ENCODE assay signal across 14 cellular contexts in the genomic region with DNA sequence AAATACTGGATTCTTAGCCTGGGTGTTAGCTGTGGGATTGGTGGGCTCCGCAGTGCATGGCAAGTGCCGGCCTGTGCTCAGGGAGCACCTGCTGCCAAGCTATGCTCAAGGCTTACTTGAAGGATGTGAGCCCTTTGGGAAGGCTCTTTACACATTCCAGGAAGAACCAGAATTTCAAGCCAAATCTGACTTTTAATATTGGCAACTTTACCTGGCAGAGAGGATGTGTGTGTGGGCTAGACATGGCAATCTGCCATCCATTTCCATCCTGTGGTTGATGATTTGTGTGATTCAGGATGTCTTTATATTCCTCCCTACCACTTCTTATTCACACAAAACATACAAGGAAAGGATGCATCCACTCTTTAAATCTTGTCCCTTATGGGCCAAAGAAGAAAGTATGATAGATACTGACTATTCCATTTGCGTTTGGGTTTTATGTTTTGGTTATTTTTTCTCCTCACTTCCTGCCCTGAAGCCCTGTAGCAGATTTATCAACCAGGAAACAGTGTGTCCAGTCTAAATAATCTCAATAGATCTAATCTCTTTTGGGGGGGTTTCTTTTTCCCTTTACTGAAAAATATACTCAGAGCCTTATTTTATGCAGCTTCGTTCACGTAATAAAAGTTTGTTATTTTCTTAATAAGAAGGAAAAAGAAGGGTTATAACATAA.
DNase-seq lines count a peak whose midpoint lies in the region; ATAC-seq and TF ChIP-seq lines count a peak whose summit lies in the region.
"Had no signal": no experiment of that assay in that cellular context is flagged by ENCODE, and none has a peak within 500 bp of the region (broad histone marks: within the 10 kb centered on the region; RNA-seq: fewer than 3 reads in every experiment).

No MANE protein-coding gene starts in this region.

- peaks cover 13% of the 10 kb centered on the region for H3K4me1 Mint-ChIP-seq in WTC11
- H3K4me1 Mint-ChIP-seq: stimulated activated naive CD8-positive, alpha-beta T cell treated with anti-CD3 and anti-CD28 coated beads, Interleukin-15, amount 100 ng/mL, for 72 hours had no signal

- no peak overlapping the region for H3K4me3 Mint-ChIP-seq in WTC11
- H3K4me3 Mint-ChIP-seq: activated T-helper 1 cell treated with anti-CD3 and anti-CD28 coated beads, Interleukin-12 subunit alpha, Interleukin-12 subunit beta, Interleukin-2, Interleukin-4 antibody, amounts not matched to agents 30 ng/mL and 10 ng/mL and 1 ng/mL, durations not matched to agents 14 hours and 24 hours and 36 hours; stimulated activated naive CD8-positive, alpha-beta T cell treated with anti-CD3 and anti-CD28 coated beads, Interleukin-15, amount 100 ng/mL, for 72 hours; T-helper 2 cell treated with Interferon-gamma antibody and Interleukin-4, amounts not matched to agents 5 μg/mL and 100 μg/mL, for 36 hours had no signal

- H3K36me3 Mint-ChIP-seq in WTC11, result peaks cover 10% of the 10 kb centered on the region

- H3K27me3 Mint-ChIP-seq in WTC11 (ENCODE audit: low read depth), result no peaks in the 10 kb centered on the region
- H3K27me3 Mint-ChIP-seq: stimulated activated naive CD8-positive, alpha-beta T cell treated with anti-CD3 and anti-CD28 coated beads, Interleukin-15, amount 100 ng/mL, for 72 hours had no signal

- H3K9me3 Mint-ChIP-seq in WTC11, result peaks cover 7% of the 10 kb centered on the region
- H3K9me3 Mint-ChIP-seq: activated T-helper 1 cell treated with anti-CD3 and anti-CD28 coated beads, Interleukin-12 subunit alpha, Interleukin-12 subunit beta, Interleukin-2, Interleukin-4 antibody, amounts not matched to agents 30 ng/mL and 10 ng/mL and 1 ng/mL, durations not matched to agents 14 hours and 24 hours and 36 hours; stimulated activated naive CD8-positive, alpha-beta T cell treated with anti-CD3 and anti-CD28 coated beads, Interleukin-15, amount 100 ng/mL, for 72 hours; T-helper 2 cell treated with Interferon-gamma antibody and Interleukin-4, amounts not matched to agents 5 μg/mL and 100 μg/mL, for 36 hours had no signal

- CTCF ChIA-PET in WTC11 (lab: Charles Lee), result interaction anchor here (0.7 to 2.5 kb wide), 3 partner anchors 21 to 91 kb away, joined by 3 to 23 read pairs (median 4); no protein-coding TSS in a partner anchor

- H3K27ac Mint-ChIP-seq in WTC11, result peak overlapping the region; percentile 42; the same call in 1 of the 2 replicates
- H3K27ac Mint-ChIP-seq: activated T-helper 1 cell treated with anti-CD3 and anti-CD28 coated beads, Interleukin-12 subunit alpha, Interleukin-12 subunit beta, Interleukin-2, Interleukin-4 antibody, amounts not matched to agents 30 ng/mL and 10 ng/mL and 1 ng/mL, durations not matched to agents 14 hours and 24 hours and 36 hours; stimulated activated naive CD8-positive, alpha-beta T cell treated with anti-CD3 and anti-CD28 coated beads, Interleukin-15, amount 100 ng/mL, for 72 hours; T-helper 2 cell treated with Interferon-gamma antibody and Interleukin-4, amounts not matched to agents 5 μg/mL and 100 μg/mL, for 36 hours had no signal

- no peak for TF ChIP-seq CTCF in WTC11 (IDR thresholded peaks at IDR 0.05)

- POLR2A ChIA-PET in WTC11 (lab: Charles Lee), result no interaction called here

- no peak for ATAC-seq in WTC11
- ATAC-seq in HG02970 (IDR thresholded peaks at IDR 0.05; ENCODE audit: low FRiP score, unreplicated experiment), result no peak
- ATAC-seq: stimulated activated naive CD8-positive, alpha-beta T cell treated with anti-CD3 and anti-CD28 coated beads, Interleukin-15, amount 100 ng/mL, for 72 hours had no signal

- peak; percentile 14 for DNase-seq in HT-29 (ENCODE audit: low spot score)
- no peak for DNase-seq in WTC11 (ENCODE audit: low spot score)
- DNase-seq in globus pallidus (ENCODE audit: low spot score), result peak; percentile 22
- peak; percentile 35 for DNase-seq in pulmonary artery endothelial cell (ENCODE audit: low read depth, low spot score)
- no peak for DNase-seq in NCI-H2107 (lab: John Stamatoyannopoulos, UW)
- DNase-seq in activated naive CD4-positive, alpha-beta T cell treated with Interleukin-2 at 50 U/mL for 16 hours, result no peak
- DNase-seq in NCI-H187 (lab: John Stamatoyannopoulos, UW), result no peak
- DNase-seq: activated CD4-positive, alpha-beta T cell treated with anti-CD3 and anti-CD28 coated beads, Interleukin-2, amount 50 U/mL, for 48 hours; EL; NCI-H510A; stimulated activated naive CD8-positive, alpha-beta T cell treated with anti-CD3 and anti-CD28 coated beads, Interleukin-15, amount 100 ng/mL, for 72 hours had no signal

TF ChIP-seq in WTC11, 78 proteins besides CTCF, POLR2A, EP300 and RAD21 (continues in another document):
- TF ChIP-seq TEAD1 (CRISPR knock-in tag; IDR thresholded peaks at IDR 0.05) (no peak), KAT7 (CRISPR knock-in tag; IDR thresholded peaks at IDR 0.05; ENCODE audit: borderline replicate concordance) (no peak), NR1H2 (CRISPR knock-in tag; IDR thresholded peaks at IDR 0.05) (no peak), HMGXB4 (CRISPR knock-in tag; IDR thresholded peaks at IDR 0.05) (no peak), ZNF219 (CRISPR knock-in tag; IDR thresholded peaks at IDR 0.05; ENCODE audit: borderline replicate concordance) (no peak), ZNF281 (CRISPR knock-in tag; IDR thresholded peaks at IDR 0.05) (no peak), ZNF512 (CRISPR knock-in tag; IDR thresholded peaks at IDR 0.05; ENCODE audit: borderline replicate concordance) (no peak)

Comparison
In these comparisons a context has a peak if more than half of its experiments do, and no peak if none do; other contexts are left out.
1. DNase-seq: peak in HT-29 (single experiment), globus pallidus (single experiment) and pulmonary artery endothelial cell (single experiment); none in WTC11 (single experiment), NCI-H2107 (single experiment), activated naive CD4-positive, alpha-beta T cell treated with Interleukin-2 at 50 U/mL for 16 hours (single experiment) and NCI-H187 (0 of 2).